8 cellular contexts compared by ENCODE assay signal in the genomic region with DNA sequence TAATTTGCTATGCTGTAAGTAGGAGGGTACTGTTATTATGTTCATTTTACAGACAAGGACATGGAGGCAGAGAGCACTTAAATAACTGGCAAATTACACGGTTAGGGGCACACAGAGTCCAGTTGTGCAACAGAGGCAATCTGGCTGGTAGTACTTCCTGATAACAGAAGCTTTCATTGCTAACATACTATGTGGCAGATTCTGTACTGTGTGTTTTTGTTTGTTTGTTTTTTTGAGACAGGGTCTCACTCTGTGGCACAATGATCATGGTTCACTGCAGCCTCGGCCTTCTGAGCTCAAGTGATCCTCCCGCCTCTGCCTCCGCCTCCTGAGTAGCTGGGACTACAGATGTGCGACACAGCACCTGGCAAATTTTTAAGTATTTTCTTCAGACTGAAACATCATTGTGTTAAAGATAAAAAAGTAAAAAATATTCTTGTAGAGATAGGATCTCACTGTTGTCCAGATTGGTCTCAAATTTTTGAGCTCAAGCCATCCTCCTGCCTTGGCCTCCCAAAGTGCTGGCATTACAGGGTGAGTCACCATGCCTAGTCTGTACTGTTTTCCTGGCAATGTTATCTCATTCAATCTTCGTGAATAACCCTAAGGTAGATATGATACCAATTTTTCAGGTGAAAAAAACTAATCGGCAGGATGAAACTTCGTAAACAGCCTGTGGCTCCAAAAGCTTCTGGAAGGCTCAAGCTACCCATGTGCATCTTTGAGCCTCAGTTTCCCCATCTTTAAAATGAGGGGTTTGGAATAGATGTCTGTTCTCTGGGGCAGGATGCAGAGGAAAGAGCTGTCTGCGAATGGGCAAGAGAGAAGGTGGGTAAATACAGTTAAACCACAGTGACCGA. TPM values are rescaled to one million over a fixed set of nuclear protein-coding genes. Genes with fewer than 3 reads are reported as not detected.
DNase-seq lines count a peak whose midpoint lies in the region; ATAC-seq and TF ChIP-seq lines count a peak whose summit lies in the region.

No MANE protein-coding gene starts in this region.

- ATAC-seq in GM19455 (IDR thresholded peaks at IDR 0.05; ENCODE audit: unreplicated experiment) (no peak), omental fat pad (ENCODE audit: low FRiP score) (no peak), GM19324 (IDR thresholded peaks at IDR 0.05; ENCODE audit: low FRiP score, unreplicated experiment) (no peak)

- no peaks in the 10 kb centered on the region for H3K9me3 Mint-ChIP-seq in dendritic cell treated with granulocyte-macrophage colony-stimulating factor and Interleukin-4, amounts not matched to agents 40 ng/mL and 50 ng/mL, for 4 days
- no peaks in the 10 kb centered on the region for H3K9me3 Mint-ChIP-seq in neural progenitor cell

- H3K79me2 ChIP-seq in DOHH2 (ENCODE audit: control insufficient read depth, low read length) (0 out of 2 replicates have a peak, but pooled peaks cover 3% of the 10 kb centered on the region), neural progenitor cell (ENCODE audit: low read depth) (peaks cover 19% of the 10 kb centered on the region)

- H3K27me3 ChIP-seq in DOHH2 (ENCODE audit: control insufficient read depth, low read length) (no peaks in the 10 kb centered on the region), neural progenitor cell (peaks cover 6% of the 10 kb centered on the region)

- H3K4me1 ChIP-seq in DOHH2 (ENCODE audit: control insufficient read depth, low read length) = peaks cover 26% of the 10 kb centered on the region
- peaks cover 13% of the 10 kb centered on the region for H3K4me1 ChIP-seq in neural progenitor cell

- no peak for TF ChIP-seq CTCF in DOHH2 (IDR thresholded peaks at IDR 0.05; ENCODE audit: low read depth, low read length, poor library complexity, severe bottlenecking)
- no peak for TF ChIP-seq CTCF in neural progenitor cell (IDR thresholded peaks at IDR 0.05)
- TF ChIP-seq CTCF in omental fat pad (IDR thresholded peaks at IDR 0.05) = no peak

- H3K36me3 ChIP-seq in DOHH2 (ENCODE audit: control insufficient read depth, low read length) (no peaks in the 10 kb centered on the region), neural progenitor cell (no peaks in the 10 kb centered on the region)

- H3K4me3 Mint-ChIP-seq in dendritic cell treated with granulocyte-macrophage colony-stimulating factor and Interleukin-4, amounts not matched to agents 40 ng/mL and 50 ng/mL, for 4 days = peak overlapping the region; percentile 95
- peak overlapping the region; percentile 85 for H3K4me3 Mint-ChIP-seq in neural progenitor cell

- peaks cover 37% of the 10 kb centered on the region for H3K4me1 Mint-ChIP-seq in dendritic cell treated with granulocyte-macrophage colony-stimulating factor and Interleukin-4, amounts not matched to agents 40 ng/mL and 50 ng/mL, for 4 days (ENCODE audit: low read depth)
- H3K4me1 Mint-ChIP-seq in neural progenitor cell = peaks cover 36% of the 10 kb centered on the region

- H3F3A ChIP-seq in DOHH2 (ENCODE audit: control insufficient read depth, insufficient read depth) (no peaks in the 10 kb centered on the region; the same call in 1 of the 2 replicates), neural progenitor cell (ENCODE audit: low read depth) (no peaks in the 10 kb centered on the region)

- H3K4me3 ChIP-seq in DOHH2 (ENCODE audit: low read length) (peak overlapping the region; percentile 81), neural progenitor cell (peak overlapping the region; percentile 69)

- peak overlapping the region; percentile 40 for H3K9ac ChIP-seq in neural progenitor cell

- H3K36me3 Mint-ChIP-seq in dendritic cell treated with granulocyte-macrophage colony-stimulating factor and Interleukin-4, amounts not matched to agents 40 ng/mL and 50 ng/mL, for 4 days (ENCODE audit: low read depth) = peaks cover 8% of the 10 kb centered on the region
- no peaks in the 10 kb centered on the region for H3K36me3 Mint-ChIP-seq in neural progenitor cell

- H3K27ac ChIP-seq in DOHH2 (ENCODE audit: low read depth, low read length) (peak overlapping the region; percentile 46; the same call in 1 of the 2 replicates), neural progenitor cell (no peak overlapping the region)

- H3K9me2 ChIP-seq in DOHH2 (replicated peaks; ENCODE audit: control insufficient read depth, low read length) = no peaks in the 10 kb centered on the region

- H4K20me1 ChIP-seq in DOHH2 (ENCODE audit: control insufficient read depth, insufficient read depth, low read depth, low read length) (no peaks in the 10 kb centered on the region), neural progenitor cell (ENCODE audit: low read depth) (no peaks in the 10 kb centered on the region)

- H3K4me2 ChIP-seq in DOHH2 (ENCODE audit: low read length) (peak overlapping the region; percentile 84), neural progenitor cell (peak overlapping the region; percentile 76)

- DNase-seq in NOMO-1 treated with dmso at 0.1 percent for 144 hours (lab: John Stamatoyannopoulos, UW; ENCODE audit: unreplicated experiment) (peak; percentile 68), neural progenitor cell (ENCODE audit: low spot score) (no peak), omental fat pad (ENCODE audit: low spot score) (no peak), NCI-H2196 (lab: John Stamatoyannopoulos, UW; ENCODE audit: unreplicated experiment) (no peak)

- H3K9me3 ChIP-seq in DOHH2 (ENCODE audit: control insufficient read depth, insufficient read depth, low read length) = no peaks in the 10 kb centered on the region
- no peaks in the 10 kb centered on the region for H3K9me3 ChIP-seq in neural progenitor cell (ENCODE audit: low read depth)

- peaks cover 3% of the 10 kb centered on the region for H3K27me3 Mint-ChIP-seq in dendritic cell treated with granulocyte-macrophage colony-stimulating factor and Interleukin-4, amounts not matched to agents 40 ng/mL and 50 ng/mL, for 4 days
- H3K27me3 Mint-ChIP-seq in neural progenitor cell (ENCODE audit: insufficient read depth, low read depth) = peaks cover 6% of the 10 kb centered on the region

- intact Hi-C loops in dendritic cell treated with granulocyte-macrophage colony-stimulating factor and Interleukin-4, amounts not matched to agents 40 ng/mL and 50 ng/mL, for 4 days (cut with micrococcal nuclease) = loop anchor here (5.0 kb wide), 2 partner anchors 77 to 198 kb away; a partner anchor contains a TSS

- H2AFZ ChIP-seq in neural progenitor cell (replicated peaks) = peak overlapping the region; percentile 62

- H3K27ac Mint-ChIP-seq in dendritic cell treated with granulocyte-macrophage colony-stimulating factor and Interleukin-4, amounts not matched to agents 40 ng/mL and 50 ng/mL, for 4 days = peak overlapping the region; percentile 95
- peak overlapping the region; percentile 83 for H3K27ac Mint-ChIP-seq in neural progenitor cell

RNA-seq across cellular contexts. Expression of a gene that starts 0.9 kb away (rescaled TPM):
- total RNA-seq in neural progenitor cell (ENCODE audit: low replicate concordance) (43.5 and 80.1 TPM in 2 replicates), omental fat pad (10 to 100 TPM; 31.9 to 54.7 (median 41.8) TPM)
